In the genomic region with DNA sequence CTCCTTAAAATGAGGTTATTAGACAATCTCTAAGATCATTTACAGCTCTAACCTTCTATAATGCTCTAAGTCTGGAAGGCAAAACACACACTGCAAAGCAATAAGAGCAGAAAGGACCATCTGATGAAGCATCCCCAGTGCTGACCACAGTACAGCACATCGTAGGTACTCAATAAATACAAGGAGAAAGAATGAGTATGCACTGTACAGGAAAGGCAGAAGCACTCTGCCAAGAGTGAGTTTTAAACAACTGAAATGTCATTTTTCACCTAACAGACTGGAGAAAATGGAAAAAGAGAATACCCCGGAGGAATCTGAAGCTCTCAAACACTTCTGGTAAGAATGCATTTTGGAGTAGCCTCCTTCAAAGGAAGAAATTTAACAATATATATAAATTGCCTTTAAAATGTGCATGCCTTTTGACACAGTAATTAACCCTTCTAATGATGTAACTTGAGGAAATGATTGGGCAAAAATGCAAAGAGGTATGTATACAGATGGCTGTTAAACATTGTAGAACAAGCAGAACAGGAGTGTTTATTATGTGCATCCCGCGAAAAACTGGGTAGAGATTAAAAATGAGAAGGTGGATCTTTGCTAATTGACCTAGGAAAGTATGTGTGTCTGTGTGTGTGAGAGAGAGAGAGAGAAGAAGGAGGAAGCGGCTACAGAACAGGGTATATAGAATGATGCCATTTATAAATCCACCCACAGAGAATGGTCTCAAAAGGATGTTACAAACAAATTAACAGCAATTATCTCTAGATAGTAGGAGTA, we compare ENCODE assay signal across 30 cellular contexts. TPM values are rescaled to one million over a fixed set of nuclear protein-coding genes. Genes with fewer than 3 reads are reported as not detected.
A peak's percentile ranks its signal among the peaks of the same experiment; 100 is the strongest.
DNase-seq lines count a peak whose midpoint lies in the region; ATAC-seq, FAIRE-seq and TF ChIP-seq lines count a peak whose summit lies in the region.
"Had no signal": no experiment of that assay in that cellular context is flagged by ENCODE, and none has a peak within 500 bp of the region (broad histone marks: within the 10 kb centered on the region; RNA-seq: fewer than 3 reads in every experiment).

No MANE protein-coding gene starts in this region.

- H4K20me1 ChIP-seq in GM12878 (ENCODE audit: control insufficient read depth, insufficient read depth), result no peaks in the 10 kb centered on the region; the same call in 1 of the 2 replicates

- POLR2A ChIA-PET in GM12878 (lab: Charles Lee), result no interaction called here

- WGBS in GM12878 (ENCODE audit: insufficient coverage, insufficient replicate concordance, low lambda C conversion rate, missing lambda C conversion rate), result 29% methylated on average over 5 of the region's 5 CpGs

- TF ChIP-seq EP300 in GM12878 (IDR thresholded peaks at IDR 0.05; ENCODE audit: borderline replicate concordance in 1 of 2, control insufficient read depth in 1 of 2, low read depth in 2 of 2, low read length in 2 of 2), result no peak

- no peak overlapping the region for H2AFZ ChIP-seq in GM12878 (ENCODE audit: control insufficient read depth, low read depth, low read length)

- H3K79me2 ChIP-seq in GM12878 (ENCODE audit: control insufficient read depth, insufficient read depth, low read length), result no peaks in the 10 kb centered on the region

- BruUV-seq in GM12878 (replicated peaks; lab: Mats Ljungman, UMichigan), result no TSS peak

- DNase-seq in GM12891 (ENCODE audit: insufficient read length, low spot score) (no peak), GM12878 (ENCODE audit: low read depth, low spot score) (no peak), T-helper 9 cell (no peak), AML-193 (lab: John Stamatoyannopoulos, UW) (no peak), kidney tubule cell (ENCODE audit: low spot score) (no peak), T-helper 2 cell (no peak)
- DNase-seq: ACHN; activated CD4-positive, alpha-beta T cell treated with anti-CD3 and anti-CD28 coated beads, Interleukin-2, amount 50 U/mL, for 48 hours; activated CD4-positive, CD25-positive, alpha-beta regulatory T cell; activated effector memory CD4-positive, alpha-beta T cell treated with anti-CD3 and anti-CD28 coated beads, Interleukin-2, amount 50 U/mL, for 16 hours; effector memory CD8-positive, alpha-beta T cell; H7; MG63; NCI-H146; NCI-H524 treated with DMSO at 0.1 percent for 48 hours; nucleus accumbens; small intestine; stimulated activated CD4-positive, alpha-beta T cell treated with anti-CD3 and anti-CD28 coated beads, Interleukin-2, amount 100 ng/mL, for 24 hours had no signal

- no peak overlapping the region for H3K4me3 ChIP-seq in GM12878
- H3K4me3 ChIP-seq: gastroesophageal sphincter, MG63 had no signal

- no peak overlapping the region for H3K27ac ChIP-seq in GM12878 (ENCODE audit: control insufficient read depth, insufficient read depth)
- H3K27ac ChIP-seq: gastroesophageal sphincter had no signal

- TF ChIP-seq CTCF in GM12878 (IDR thresholded peaks at IDR 0.05 in 2 of 3, conservative IDR thresholded peaks at IDR 0.05 in 1 of 3; ENCODE audit: control insufficient read depth in 2 of 3, extremely low read depth in 1 of 3, insufficient read depth in 1 of 3, low read depth in 3 of 3, low read length in 3 of 3), result no peak

- no peak for TF ChIP-seq RAD21 in GM12878 (IDR thresholded peaks at IDR 0.05; ENCODE audit: insufficient read depth, low read depth, low read length)

- in situ Hi-C loops in GM12878 (cut with MboI), result no loop called here

- SMC1A ChIA-PET in GM12878 (lab: Charles Lee; ENCODE audit: uncharacterized antibody, unreplicated experiment), result no interaction called here

- H3K9ac ChIP-seq in GM12878 (ENCODE audit: control insufficient read depth, insufficient read depth, low read length), result no peak overlapping the region

- H3K9me3 ChIP-seq in GM12878 (replicated peaks; ENCODE audit: control insufficient read depth, insufficient read depth, low read length), result no peaks in the 10 kb centered on the region
- H3K9me3 ChIP-seq: gastroesophageal sphincter, MG63 had no signal

- no peaks in the 10 kb centered on the region; the same call in 1 of the 2 replicates for H3K4me1 ChIP-seq in GM12878 (ENCODE audit: control insufficient read depth, insufficient read depth, low read length)

- CTCF ChIA-PET in GM12878 (lab: Yijun Ruan, JAX), result interaction anchor here (1.0 to 2.0 kb wide), 2 partner anchors 8 to 9 kb away, joined by 3 to 10 read pairs; a partner anchor contains a TSS

- intact Hi-C loops in GM12878 (cut with micrococcal nuclease; ENCODE audit: unreplicated experiment), result no loop called here

- H3K27me3 ChIP-seq in GM12878 (replicated peaks in 1 of 2; ENCODE audit: control insufficient read depth in 2 of 2, insufficient read depth in 2 of 2, low read length in 1 of 2), result no peaks in the 10 kb centered on the region
- H3K27me3 ChIP-seq: MG63 had no signal

- RAD21 ChIA-PET in GM12878 (lab: Charles Lee; ENCODE audit: unreplicated experiment), result no interaction called here

- H3K4me2 ChIP-seq in GM12878 (ENCODE audit: control insufficient read depth, insufficient read depth), result no peak overlapping the region

- FAIRE-seq in GM12891 (lab: Jason Lieb, UNC), result peak; percentile 20
- no peak for FAIRE-seq in GM12878 (lab: Jason Lieb, UNC)
- FAIRE-seq: colon, D721Med, GM18507, GM19239, small intestine had no signal

- H3K36me3 ChIP-seq in GM12878 (ENCODE audit: control insufficient read depth in 2 of 2, insufficient read depth in 2 of 2, low read length in 1 of 2), result no peaks in the 10 kb centered on the region
- H3K36me3 ChIP-seq: gastroesophageal sphincter, MG63 had no signal

- ATAC-seq in GM19351 (IDR thresholded peaks at IDR 0.05; ENCODE audit: unreplicated experiment) (peak; percentile 78), HG03025 (IDR thresholded peaks at IDR 0.05; ENCODE audit: low FRiP score, unreplicated experiment) (peak; percentile 54), GM12878 (peak; percentile 52)
- ATAC-seq: effector memory CD8-positive, alpha-beta T cell; gastroesophageal sphincter; stimulated activated effector memory CD8-positive, alpha-beta T cell treated with anti-CD3 and anti-CD28 coated beads, Interleukin-12 subunit alpha, Interleukin-12 subunit beta, amount 100 ng/mL, for 72 hours had no signal

- TF ChIP-seq POLR2A in GM12891 (IDR thresholded peaks at IDR 0.05; ENCODE audit: low read depth, low read length) (no peak), GM12878 (IDR thresholded peaks at IDR 0.05; ENCODE audit: low read depth, low read length) (no peak)

TF ChIP-seq in GM12891, 5 proteins besides CTCF, POLR2A, EP300 and RAD21:
- peak; percentile 64 for TF ChIP-seq SPI1 (IDR thresholded peaks at IDR 0.05; ENCODE audit: low read depth, low read length)
- no peak for TF ChIP-seq PAX5 (IDR thresholded peaks at IDR 0.05; ENCODE audit: insufficient read depth, low read length, severe bottlenecking)

TF ChIP-seq in GM12878, 131 proteins besides CTCF, POLR2A, EP300 and RAD21:
- TF ChIP-seq MEF2A (IDR thresholded peaks at IDR 0.05; ENCODE audit: insufficient read depth, low read depth, low read length) (0 out of 2 replicates have a peak, but pooled peaks have one; percentile 12), BCL11A (IDR thresholded peaks at IDR 0.05; ENCODE audit: low read depth, low read length) (no peak), SPI1 (IDR thresholded peaks at IDR 0.05; ENCODE audit: borderline replicate concordance, insufficient read depth, low read depth, low read length) (0 out of 2 replicates have a peak, but pooled peaks have one; percentile 14), ZNF274 (IDR thresholded peaks at IDR 0.05; ENCODE audit: insufficient read depth, insufficient read length) (no peak)
TF ChIP-seq in GM12878: peak in this region for 2.

RNA-seq across cellular contexts. Expression of a gene that starts 8.0 kb away (rescaled TPM):
- 4.2 TPM for polyA plus RNA-seq in GM12891 (2012; ENCODE audit: low read depth, missing spikeins)
- total RNA-seq in GM12878 (2013; cell fraction: nucleolus; rRNA removed), result 18.3 and 21.0 TPM in 2 replicates
- total RNA-seq in GM12878 (2014; rRNA removed), result 3.1 and 3.5 TPM in 2 replicates
- total RNA-seq in GM12878 (2014; rRNA removed; fragmentation: Illumina TruSeq; extraction: Trizol), result 2.1 and 2.5 TPM in 2 replicates
- 3.9 and 5.0 TPM in 2 replicates for total RNA-seq in GM12878 (2021)
- 1.5 TPM for polyA plus RNA-seq in GM12878 (2011; ENCODE audit: low read depth)
- polyA plus RNA-seq in GM12878 (2011; rRNA removed), result 5.3 and 5.9 TPM in 2 replicates
- polyA plus RNA-seq in GM12878 (2011; cell fraction: cytosol; rRNA removed), result 4.4 and 5.8 TPM in 2 replicates
- 8.6 and 10.9 TPM in 2 replicates for polyA plus RNA-seq in GM12878 (2011; cell fraction: nucleus; rRNA removed)
- polyA plus RNA-seq in GM12878 (2012), result 3.3 and 3.5 TPM in 2 replicates
- polyA plus RNA-seq in GM12878 (2014; fragmentation: Illumina TruSeq; extraction: Trizol), result 2.4 and 4.1 TPM in 2 replicates
- 1 to 10 TPM in 1 of 2 experiments, under 1 TPM in 1; 0.43 to 1.2 TPM for polyA plus RNA-seq in GM12878 (2014; fragmentation: Nextera tagmentation; extraction: Ambion mirVana)
- polyA plus RNA-seq in GM12878 (2014; rRNA removed), result 1.9 and 2.8 TPM in 2 replicates
- polyA plus RNA-seq in GM12878 (2016; fragmentation: Nextera tagmentation; extraction: Ambion mirVana), result 1 to 10 TPM; 2.6 to 2.8 TPM
- 7.4 and 8.3 TPM in 2 replicates for polyA minus RNA-seq in GM12878 (2011; rRNA and poly(A)+ RNA removed)
- polyA minus RNA-seq in GM12878 (2011; cell fraction: cytosol; rRNA and poly(A)+ RNA removed), result 4.7 and 6.8 TPM in 2 replicates
- polyA minus RNA-seq in GM12878 (2011; cell fraction: nucleus; rRNA and poly(A)+ RNA removed), result 9.3 and 14.8 TPM in 2 replicates

RNA-seq across cellular contexts. Expression of a gene that starts 43.8 kb away (rescaled TPM):
- not detected for polyA plus RNA-seq in GM12891 (2012; ENCODE audit: low read depth, missing spikeins)
- total RNA-seq in GM12878 (2013; cell fraction: nucleolus; rRNA removed), result not detected in 2 replicates
- total RNA-seq in GM12878 (2014; rRNA removed) (not detected in 2 replicates), GM12878 (2014; rRNA removed; fragmentation: Illumina TruSeq; extraction: Trizol) (not detected in 2 replicates), GM12878 (2021) (not detected in 2 replicates)
- polyA plus RNA-seq in GM12878 (2011; ENCODE audit: low read depth), result not detected
- polyA plus RNA-seq in GM12878 (2011; rRNA removed) (not detected in 2 replicates), GM12878 (2014; fragmentation: Illumina TruSeq; extraction: Trizol) (not detected in 2 replicates), GM12878 (2014; fragmentation: Nextera tagmentation; extraction: Ambion mirVana) (not detected), GM12878 (2014; rRNA removed) (not detected in 2 replicates), GM12878 (2016; fragmentation: Nextera tagmentation; extraction: Ambion mirVana) (not detected)
- polyA plus RNA-seq in GM12878 (2011; cell fraction: cytosol; rRNA removed), result not detected in 2 replicates
- not detected in 2 replicates for polyA plus RNA-seq in GM12878 (2011; cell fraction: nucleus; rRNA removed)
- polyA plus RNA-seq in GM12878 (2012), result not detected in 2 replicates
- polyA minus RNA-seq in GM12878 (2011; rRNA and poly(A)+ RNA removed), result not detected in 2 replicates
- not detected in 2 replicates for polyA minus RNA-seq in GM12878 (2011; cell fraction: cytosol; rRNA and poly(A)+ RNA removed)
- not detected in 2 replicates for polyA minus RNA-seq in GM12878 (2011; cell fraction: nucleus; rRNA and poly(A)+ RNA removed)
- total RNA-seq: gastroesophageal sphincter, H7, kidney epithelial cell, lung microvascular endothelial cell, renal cortical epithelial cell had no signal
- polyA plus RNA-seq: CD14-positive monocyte had no signal
